Comparison of ENCODE assay signal across 13 cellular contexts in the genomic region with DNA sequence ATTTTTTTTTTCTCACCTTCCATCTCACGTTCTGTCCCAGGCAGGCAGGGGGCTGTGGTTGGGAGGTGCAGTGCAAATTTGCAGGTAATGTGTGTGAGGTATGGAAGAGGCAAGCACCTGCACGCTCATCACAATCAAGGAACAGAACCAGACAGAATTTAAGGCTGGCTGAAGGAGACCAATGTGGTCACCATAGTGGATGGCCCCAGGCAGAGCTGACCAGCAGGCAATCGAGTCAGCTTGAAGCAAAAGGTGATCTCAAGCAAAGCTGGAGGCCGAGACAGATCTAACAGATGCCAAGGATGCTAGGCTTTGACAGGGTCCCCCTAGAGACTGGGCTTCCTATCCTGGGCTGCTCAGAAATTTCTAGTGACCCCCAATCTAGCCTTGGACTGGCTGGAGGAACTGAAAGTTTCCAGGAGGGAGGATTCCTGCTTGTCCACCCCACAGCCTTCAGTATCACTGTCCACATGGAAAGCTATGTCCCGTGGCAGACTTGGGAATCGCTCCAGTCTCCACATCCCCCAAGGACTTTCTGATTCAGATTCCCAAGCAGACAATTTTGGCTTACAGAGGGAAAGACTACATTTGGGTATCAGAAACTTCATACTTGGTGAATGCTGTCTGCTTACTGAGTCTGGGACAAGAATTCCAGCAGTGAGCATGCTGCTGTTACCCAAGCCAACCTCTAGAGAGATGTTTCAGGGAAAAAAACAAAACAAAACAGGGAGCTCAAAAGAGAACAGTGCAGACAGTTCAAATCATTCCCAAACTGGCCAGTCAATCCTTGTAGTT. TPM values are rescaled to one million over a fixed set of nuclear protein-coding genes. Genes with fewer than 3 reads are reported as not detected.
DNase-seq lines count a peak whose midpoint lies in the region; ATAC-seq and TF ChIP-seq lines count a peak whose summit lies in the region.
"Had no signal": no experiment of that assay in that cellular context is flagged by ENCODE, and none has a peak within 500 bp of the region (broad histone marks: within the 10 kb centered on the region; RNA-seq: fewer than 3 reads in every experiment).

No MANE protein-coding gene starts in this region.

- no peak overlapping the region for H3K27ac Mint-ChIP-seq in CD8-positive, alpha-beta T cell
- H3K27ac Mint-ChIP-seq: activated CD8-positive, alpha-beta T cell treated with anti-CD3 and anti-CD28 coated beads, Interleukin-2, amount 10 ng/mL, durations not matched to agents 7 days and 5 days; activated naive CD8-positive, alpha-beta T cell treated with anti-CD3 and anti-CD28 coated beads, Interleukin-2, amount 10 ng/mL, durations not matched to agents 7 days and 5 days; T-helper 1 cell treated with Interleukin-12 subunit alpha and Interleukin-12 subunit beta and Interleukin-4 antibody, amounts not matched to agents 30 μg/mL and 1 μg/mL, for 36 hours; type B pancreatic cell had no signal

- no peaks in the 10 kb centered on the region for H3K36me3 ChIP-seq in lung (ENCODE audit: control insufficient read depth in 2 of 2, insufficient read depth in 2 of 2, low read length in 2 of 2)
- H3K36me3 ChIP-seq in transverse colon, result no peaks in the 10 kb centered on the region
- no peaks in the 10 kb centered on the region for H3K36me3 ChIP-seq in CD8-positive, alpha-beta T cell (ENCODE audit: insufficient read depth, low read length)

- no peaks in the 10 kb centered on the region for H3K4me1 Mint-ChIP-seq in CD8-positive, alpha-beta T cell (ENCODE audit: low read depth)

- TF ChIP-seq CTCF in coronary artery (IDR thresholded peaks at IDR 0.05), result no peak
- TF ChIP-seq CTCF in lung (IDR thresholded peaks at IDR 0.05; ENCODE audit: control extremely low read depth, extremely low read depth), result no peak
- peak in 1 of 5 experiments; percentile 21 for TF ChIP-seq CTCF in transverse colon (IDR thresholded peaks at IDR 0.05)
- TF ChIP-seq CTCF in CD8-positive, alpha-beta T cell (IDR thresholded peaks at IDR 0.05), result no peak

- no peaks in the 10 kb centered on the region for H3K36me3 Mint-ChIP-seq in CD8-positive, alpha-beta T cell
- H3K36me3 Mint-ChIP-seq: activated naive CD8-positive, alpha-beta T cell treated with anti-CD3 and anti-CD28 coated beads, Interleukin-2, amount 10 ng/mL, durations not matched to agents 7 days and 5 days; type B pancreatic cell had no signal

- peaks cover 2% of the 10 kb centered on the region for H3K27me3 Mint-ChIP-seq in CD8-positive, alpha-beta T cell (ENCODE audit: low read depth)

- no peak for TF ChIP-seq POLR2A in transverse colon (IDR thresholded peaks at IDR 0.05)

- ATAC-seq in lung (ENCODE audit: insufficient read depth, low FRiP score), result no peak
- ATAC-seq in CD8-positive, alpha-beta T cell, result no peak
- ATAC-seq: activated CD8-positive, alpha-beta T cell treated with anti-CD3 and anti-CD28 coated beads, Interleukin-2, amount 10 ng/mL, durations not matched to agents 7 days and 5 days had no signal

- no peak for TF ChIP-seq EP300 in transverse colon (IDR thresholded peaks at IDR 0.05; ENCODE audit: low read depth)

- H3K27me3 ChIP-seq in lung (ENCODE audit: control insufficient read depth, insufficient read depth) (no peaks in the 10 kb centered on the region), transverse colon (no peaks in the 10 kb centered on the region)
- H3K27me3 ChIP-seq in CD8-positive, alpha-beta T cell (ENCODE audit: insufficient read depth, low read length), result no peaks in the 10 kb centered on the region

- no peak overlapping the region for H3K4me3 Mint-ChIP-seq in CD8-positive, alpha-beta T cell
- H3K4me3 Mint-ChIP-seq: activated CD8-positive, alpha-beta T cell treated with anti-CD3 and anti-CD28 coated beads, Interleukin-2, amount 10 ng/mL, durations not matched to agents 7 days and 5 days; activated naive CD8-positive, alpha-beta T cell treated with anti-CD3 and anti-CD28 coated beads, Interleukin-2, amount 10 ng/mL, durations not matched to agents 7 days and 5 days; T-helper 1 cell treated with Interleukin-12 subunit alpha and Interleukin-12 subunit beta and Interleukin-4 antibody, amounts not matched to agents 30 μg/mL and 1 μg/mL, for 36 hours; type B pancreatic cell had no signal

- H3K4me1 ChIP-seq in lung (ENCODE audit: control insufficient read depth in 2 of 2, insufficient read depth in 2 of 2, low read length in 2 of 2), result peaks cover 1 to 2% of the 10 kb centered on the region in 2 donors
- H3K4me1 ChIP-seq in transverse colon, result peaks cover 0 to 8% (median 3%) of the 10 kb centered on the region in 4 donors
- H3K4me1 ChIP-seq in CD8-positive, alpha-beta T cell (ENCODE audit: insufficient read depth, low read length), result no peaks in the 10 kb centered on the region

- H3K9me3 ChIP-seq in lung (ENCODE audit: control insufficient read depth in 2 of 2, insufficient read depth in 1 of 2, low read length in 1 of 2) (no peaks in the 10 kb centered on the region), transverse colon (no peaks in the 10 kb centered on the region)
- H3K9me3 ChIP-seq in CD8-positive, alpha-beta T cell (ENCODE audit: low read length), result no peaks in the 10 kb centered on the region

- WGBS in lung, 2 donors, result 85 to 90% methylated on average over 6 of the region's 6 CpGs
- 72 to 78% methylated on average over 3 to 6 of the region's 6 CpGs for WGBS in transverse colon (ENCODE audit: low coverage in 1 of 2), 2 donors

- peak overlapping the region; percentile 78 to 89 for H3K27ac ChIP-seq in coronary artery
- peak overlapping the region; percentile 26 to 30 for H3K27ac ChIP-seq in lung (ENCODE audit: low read depth in 1 of 2, low read length in 1 of 2)
- H3K27ac ChIP-seq in transverse colon, result peak overlapping the region; percentile 61 to 79 (median 70)
- no peak overlapping the region for H3K27ac ChIP-seq in CD8-positive, alpha-beta T cell (ENCODE audit: low read depth, low read length)

- peak; percentile 53 for DNase-seq in LHCN-M2 (ENCODE audit: low read depth)
- no peak for DNase-seq in coronary artery (ENCODE audit: low spot score)
- no peak for DNase-seq in lung (ENCODE audit: low spot score)
- DNase-seq in transverse colon, result no peak
- no peak for DNase-seq in NCI-H446 treated with DMSO at 0.1 percent for 48 hours (lab: John Stamatoyannopoulos, UW)
- no peak for DNase-seq in hypothalamus (lab: John Stamatoyannopoulos, UW)
- DNase-seq in CD8-positive, alpha-beta T cell, result no peak
- DNase-seq: activated CD8-positive, alpha-beta T cell treated with anti-CD3 and anti-CD28 coated beads, Interleukin-2, amount 10 ng/mL, durations not matched to agents 7 days and 5 days; activated naive CD8-positive, alpha-beta T cell treated with anti-CD3 and anti-CD28 coated beads, Interleukin-2, amount 10 ng/mL, durations not matched to agents 7 days and 5 days; DMS53; NCI-H1417 had no signal

- H3K4me3 ChIP-seq in coronary artery (no peak overlapping the region), lung (no peak overlapping the region), transverse colon (no peak overlapping the region)
- H3K4me3 ChIP-seq in CD8-positive, alpha-beta T cell (ENCODE audit: low read depth, low read length), result no peak overlapping the region

- intact Hi-C loops in transverse colon (cut with DNase I; ENCODE audit: low total_unique reads), result no loop called here
- intact Hi-C loops in CD8-positive, alpha-beta T cell (cut with DNase I, micrococcal nuclease), result no loop called here

- CTCF ChIA-PET in CD8-positive, alpha-beta T cell (lab: Charles Lee), result no interaction called here

- in situ Hi-C loops in transverse colon (cut with MboI; ENCODE audit: low pct_ligation_motif_present in 1 of 4, low pct_unique_long_range_greater_than_20kb in 1 of 4, low sequenced_read_pairs in 3 of 4), result no loop called here

- no peaks in the 10 kb centered on the region for H3K9me3 Mint-ChIP-seq in CD8-positive, alpha-beta T cell
- H3K9me3 Mint-ChIP-seq: activated naive CD8-positive, alpha-beta T cell treated with anti-CD3 and anti-CD28 coated beads, Interleukin-2, amount 10 ng/mL, durations not matched to agents 7 days and 5 days; T-helper 1 cell treated with Interleukin-12 subunit alpha and Interleukin-12 subunit beta and Interleukin-4 antibody, amounts not matched to agents 30 μg/mL and 1 μg/mL, for 36 hours; type B pancreatic cell had no signal

- POLR2A ChIA-PET in CD8-positive, alpha-beta T cell (lab: Charles Lee), result no interaction called here

RNA-seq across cellular contexts. Expression of a gene that starts 9.0 kb away (rescaled TPM):
- total RNA-seq in LHCN-M2 (2014; rRNA removed) (18.5 and 21.0 TPM in 2 replicates), lung (10 to 100 TPM; 24.6 to 30.7 TPM), transverse colon (100 to 1,000 TPM in 2 of 4 donors, 10 to 100 TPM in 2; 84.2 to 290 (median 151) TPM)
- polyA plus RNA-seq in LHCN-M2 (2012), result 19.6 TPM
- polyA plus RNA-seq in lung, result 1 to 10 TPM; 4.4 to 6.2 TPM
- 10 to 100 TPM in 1 of 2 experiments, 1 to 10 TPM in 1; 7.0 to 11.7 TPM for total RNA-seq in CD8-positive, alpha-beta T cell

RNA-seq across cellular contexts. Expression of a gene that starts 44.4 kb away (rescaled TPM):
- 32.7 and 39.8 TPM in 2 replicates for total RNA-seq in LHCN-M2 (2014; rRNA removed)
- 32.3 TPM for polyA plus RNA-seq in LHCN-M2 (2012)
- total RNA-seq in lung, result 10 to 100 TPM; 19.1 to 36.9 TPM
- 10 to 100 TPM; 16.9 to 19.8 TPM for polyA plus RNA-seq in lung
- total RNA-seq in transverse colon, result 100 to 1,000 TPM in 2 of 4 donors, 10 to 100 TPM in 2; 46.4 to 211 (median 93.4) TPM
- total RNA-seq in CD8-positive, alpha-beta T cell, result 10 to 100 TPM; 22.5 to 23.0 TPM
